1 cellular context compared by ENCODE assay signal in the genomic region with DNA sequence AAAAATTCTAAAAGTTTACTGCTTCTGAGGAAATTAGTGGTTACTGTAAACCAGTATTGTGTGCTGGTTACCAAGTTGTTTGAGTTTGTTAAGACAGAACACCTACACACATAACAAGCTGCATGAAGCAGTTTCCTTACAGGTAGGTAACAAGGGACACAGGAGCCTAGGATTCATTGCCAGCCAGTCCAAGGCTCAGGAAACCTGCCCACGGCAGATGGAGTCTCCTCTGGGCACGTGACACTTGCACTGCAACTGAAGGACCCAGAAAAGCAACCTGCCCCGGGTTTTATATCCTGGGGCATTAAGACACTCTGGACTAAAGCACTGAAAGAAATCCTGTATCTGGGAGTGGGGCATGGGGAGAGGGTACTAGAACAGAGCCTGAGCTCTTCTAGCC.
TF ChIP-seq lines count a peak whose summit lies in the region.

No MANE protein-coding gene starts in this region.

TF ChIP-seq in K562, 482 proteins besides CTCF, POLR2A, EP300 and RAD21 (continued from another document):
- TF ChIP-seq TFE3 (CRISPR knock-in tag; IDR thresholded peaks at IDR 0.05) (peak; percentile 7; the same call in 1 of the 2 replicates), ZNF655 (CRISPR knock-in tag; IDR thresholded peaks at IDR 0.05) (no peak), ZNF79 (CRISPR knock-in tag; IDR thresholded peaks at IDR 0.05; ENCODE audit: low read depth) (no peak), REST (CRISPR knock-in tag; IDR thresholded peaks at IDR 0.05; ENCODE audit: low read depth) (no peak), HNRNPK (IDR thresholded peaks at IDR 0.05; ENCODE audit: low read depth, low read length, poor library complexity, severe bottlenecking) (no peak), ZBTB9 (CRISPR knock-in tag; IDR thresholded peaks at IDR 0.05) (no peak), STAT5B (CRISPR knock-in tag; IDR thresholded peaks at IDR 0.05) (no peak)
- TF ChIP-seq, protein P1, sequence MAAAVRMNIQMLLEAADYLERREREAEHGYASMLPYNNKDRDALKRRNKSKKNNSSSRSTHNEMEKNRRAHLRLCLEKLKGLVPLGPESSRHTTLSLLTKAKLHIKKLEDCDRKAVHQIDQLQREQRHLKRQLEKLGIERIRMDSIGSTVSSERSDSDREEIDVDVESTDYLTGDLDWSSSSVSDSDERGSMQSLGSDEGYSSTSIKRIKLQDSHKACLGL (CRISPR knock-in tag; IDR thresholded peaks at IDR 0.05; ENCODE audit: borderline replicate concordance, poor library complexity, severe bottlenecking), result no peak
- TF ChIP-seq, protein P2, sequence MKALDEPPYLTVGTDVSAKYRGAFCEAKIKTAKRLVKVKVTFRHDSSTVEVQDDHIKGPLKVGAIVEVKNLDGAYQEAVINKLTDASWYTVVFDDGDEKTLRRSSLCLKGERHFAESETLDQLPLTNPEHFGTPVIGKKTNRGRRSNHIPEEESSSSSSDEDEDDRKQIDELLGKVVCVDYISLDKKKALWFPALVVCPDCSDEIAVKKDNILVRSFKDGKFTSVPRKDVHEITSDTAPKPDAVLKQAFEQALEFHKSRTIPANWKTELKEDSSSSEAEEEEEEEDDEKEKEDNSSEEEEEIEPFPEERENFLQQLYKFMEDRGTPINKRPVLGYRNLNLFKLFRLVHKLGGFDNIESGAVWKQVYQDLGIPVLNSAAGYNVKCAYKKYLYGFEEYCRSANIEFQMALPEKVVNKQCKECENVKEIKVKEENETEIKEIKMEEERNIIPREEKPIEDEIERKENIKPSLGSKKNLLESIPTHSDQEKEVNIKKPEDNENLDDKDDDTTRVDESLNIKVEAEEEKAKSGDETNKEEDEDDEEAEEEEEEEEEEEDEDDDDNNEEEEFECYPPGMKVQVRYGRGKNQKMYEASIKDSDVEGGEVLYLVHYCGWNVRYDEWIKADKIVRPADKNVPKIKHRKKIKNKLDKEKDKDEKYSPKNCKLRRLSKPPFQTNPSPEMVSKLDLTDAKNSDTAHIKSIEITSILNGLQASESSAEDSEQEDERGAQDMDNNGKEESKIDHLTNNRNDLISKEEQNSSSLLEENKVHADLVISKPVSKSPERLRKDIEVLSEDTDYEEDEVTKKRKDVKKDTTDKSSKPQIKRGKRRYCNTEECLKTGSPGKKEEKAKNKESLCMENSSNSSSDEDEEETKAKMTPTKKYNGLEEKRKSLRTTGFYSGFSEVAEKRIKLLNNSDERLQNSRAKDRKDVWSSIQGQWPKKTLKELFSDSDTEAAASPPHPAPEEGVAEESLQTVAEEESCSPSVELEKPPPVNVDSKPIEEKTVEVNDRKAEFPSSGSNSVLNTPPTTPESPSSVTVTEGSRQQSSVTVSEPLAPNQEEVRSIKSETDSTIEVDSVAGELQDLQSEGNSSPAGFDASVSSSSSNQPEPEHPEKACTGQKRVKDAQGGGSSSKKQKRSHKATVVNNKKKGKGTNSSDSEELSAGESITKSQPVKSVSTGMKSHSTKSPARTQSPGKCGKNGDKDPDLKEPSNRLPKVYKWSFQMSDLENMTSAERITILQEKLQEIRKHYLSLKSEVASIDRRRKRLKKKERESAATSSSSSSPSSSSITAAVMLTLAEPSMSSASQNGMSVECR (CRISPR knock-in tag; IDR thresholded peaks at IDR 0.05), result no peak
